ENCODE assay signal across 14 cellular contexts in genomic region chr14:104282332-104283196, GRCh38.
A peak's percentile ranks its signal among the peaks of the same experiment; 100 is the strongest.
DNase-seq lines count a peak whose midpoint lies in the region; ATAC-seq and TF ChIP-seq lines count a peak whose summit lies in the region.
"Had no signal": no experiment of that assay in that cellular context is flagged by ENCODE, and none has a peak within 500 bp of the region (broad histone marks: within the 10 kb centered on the region; RNA-seq: fewer than 3 reads in every experiment).

No MANE protein-coding gene starts in this region.

- TF ChIP-seq EP300 in transverse colon (IDR thresholded peaks at IDR 0.05; ENCODE audit: low read depth), result no peak

- no peak for ATAC-seq in HG02885 (IDR thresholded peaks at IDR 0.05; ENCODE audit: poor library complexity, unreplicated experiment)
- ATAC-seq: GM12878; naive thymus-derived CD4-positive, alpha-beta T cell had no signal

- TF ChIP-seq POLR2A in Peyer's patch (IDR thresholded peaks at IDR 0.05), result peak in 1 of 2 donors; percentile 12
- peak; percentile 59 for TF ChIP-seq POLR2A in transverse colon (IDR thresholded peaks at IDR 0.05)
- TF ChIP-seq POLR2A in erythroblast (IDR thresholded peaks at IDR 0.05; ENCODE audit: low read length), result no peak

- no peaks in the 10 kb centered on the region for H3K36me3 ChIP-seq in Peyer's patch
- no peaks in the 10 kb centered on the region for H3K36me3 ChIP-seq in transverse colon

- peak; percentile 11 for DNase-seq in activated CD8-positive, alpha-beta memory T cell treated with anti-CD3 and anti-CD28 coated beads, Interleukin-2, amount 50 U/mL, for 4 hours
- no peak for DNase-seq in activated CD8-positive, alpha-beta memory T cell treated with anti-CD3 and anti-CD28 coated beads, Interleukin-2, amount 50 U/mL, for 48 hours
- DNase-seq in Peyer's patch (peak in 2 of 3 donors; percentile 42 to 60), left kidney (ENCODE audit: low read depth, low spot score) (peak; percentile 83), transverse colon (peak; percentile 73), erythroblast (lab: John Stamatoyannopoulos, UW) (no peak)
- no peak for DNase-seq in effector CD8-positive, alpha-beta T cell (lab: John Stamatoyannopoulos, UW)
- DNase-seq: ACHN, NCI-H2107, SHP77 treated with DMSO at 0.1 percent for 48 hours, trophoblast cell had no signal

- 40 to 46% methylated on average over 2 to 24 of the region's 26 CpGs for WGBS in transverse colon (ENCODE audit: low coverage in 1 of 2), 2 donors

- peaks cover 0 to 28% (median 0%) of the 10 kb centered on the region in 4 donors for H3K4me1 ChIP-seq in Peyer's patch
- peaks cover 25 to 39% (median 32%) of the 10 kb centered on the region in 4 donors for H3K4me1 ChIP-seq in transverse colon

- H3K27me3 ChIP-seq in Peyer's patch, result no peaks in the 10 kb centered on the region
- H3K27me3 ChIP-seq in transverse colon, result no peaks in the 10 kb centered on the region

- H3K4me3 ChIP-seq in Peyer's patch (no peak overlapping the region), transverse colon (peak overlapping the region in 1 of 4 donors; percentile 16)
- H3K4me3 ChIP-seq: GM12878 had no signal

- intact Hi-C loops in transverse colon (cut with DNase I; ENCODE audit: low total_unique reads), result no loop called here

- in situ Hi-C loops in transverse colon (cut with MboI; ENCODE audit: low pct_ligation_motif_present in 1 of 4, low pct_unique_long_range_greater_than_20kb in 1 of 4, low sequenced_read_pairs in 3 of 4), result no loop called here

- H3K27ac ChIP-seq in Peyer's patch (peak overlapping the region in 1 of 4 donors; percentile 42), transverse colon (peak overlapping the region; percentile 86 to 92 (median 88))

- TF ChIP-seq CTCF in Peyer's patch (IDR thresholded peaks at IDR 0.05), result no peak
- TF ChIP-seq CTCF in transverse colon (IDR thresholded peaks at IDR 0.05), result no peak

- H3K9me3 ChIP-seq in Peyer's patch (no peaks in the 10 kb centered on the region), transverse colon (no peaks in the 10 kb centered on the region)

Comparison
In these comparisons a context has a peak if more than half of its experiments do, and no peak if none do; other contexts are left out.
1. DNase-seq: peak in activated CD8-positive, alpha-beta memory T cell treated with anti-CD3 and anti-CD28 coated beads, Interleukin-2, amount 50 U/mL, for 4 hours (single experiment), Peyer's patch (2 of 3), left kidney (single experiment) and transverse colon (single experiment); none in activated CD8-positive, alpha-beta memory T cell treated with anti-CD3 and anti-CD28 coated beads, Interleukin-2, amount 50 U/mL, for 48 hours (single experiment), erythroblast (0 of 2) and effector CD8-positive, alpha-beta T cell (single experiment).